Comparison of ENCODE assay signal across 19 cellular contexts in the genomic region with DNA sequence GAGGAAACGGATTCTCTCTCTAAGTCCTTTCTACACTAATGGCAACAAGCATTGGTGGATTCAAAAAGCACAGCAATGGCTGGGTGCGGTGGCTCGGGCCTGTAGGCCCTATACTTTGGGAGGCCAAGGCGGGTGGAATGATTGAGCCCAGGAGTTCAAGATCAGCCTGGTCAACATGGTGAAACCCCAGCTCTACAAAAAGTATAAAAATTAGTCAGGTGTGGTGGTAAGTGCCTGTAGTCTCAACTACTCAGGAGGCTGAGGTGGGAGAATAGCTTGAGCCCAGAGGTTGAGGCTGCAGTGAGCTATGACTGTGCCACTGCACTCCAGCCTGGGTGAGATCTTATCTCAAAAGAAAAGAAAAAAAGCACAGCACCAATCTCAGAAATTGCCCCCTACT. TPM values are rescaled to one million over a fixed set of nuclear protein-coding genes. Genes with fewer than 3 reads are reported as not detected.
DNase-seq lines count a peak whose midpoint lies in the region; ATAC-seq and TF ChIP-seq lines count a peak whose summit lies in the region.
"Had no signal": no experiment of that assay in that cellular context is flagged by ENCODE, and none has a peak within 500 bp of the region (broad histone marks: within the 10 kb centered on the region; RNA-seq: fewer than 3 reads in every experiment).

No MANE protein-coding gene starts in this region.

- no peak overlapping the region for H3K4me3 ChIP-seq in MM.1S (ENCODE audit: low read length)

- no peak overlapping the region for H3K4me2 ChIP-seq in MM.1S (ENCODE audit: low read depth, low read length)
- H3K4me2 ChIP-seq: KMS-11 had no signal

- peaks cover 7% of the 10 kb centered on the region for H3K9me3 Mint-ChIP-seq in activated naive CD4-positive, alpha-beta T cell treated with anti-CD3 and anti-CD28 coated beads, Interleukin-2, amount 50 U/mL, for 24 hours
- peaks cover 6% of the 10 kb centered on the region for H3K9me3 Mint-ChIP-seq in activated naive CD4-positive, alpha-beta T cell treated with anti-CD3 and anti-CD28 coated beads, Interleukin-2, amount 10 ng/mL, durations not matched to agents 7 days and 5 days
- H3K9me3 Mint-ChIP-seq in activated naive CD8-positive, alpha-beta T cell treated with anti-CD3 and anti-CD28 coated beads, Interleukin-2, amount 10 ng/mL, durations not matched to agents 7 days and 5 days, result peaks cover 5% of the 10 kb centered on the region
- H3K9me3 Mint-ChIP-seq in stimulated activated naive CD8-positive, alpha-beta T cell treated with anti-CD3 and anti-CD28 coated beads, Interleukin-15, amount 100 ng/mL, for 72 hours, result peaks cover 6 to 17% of the 10 kb centered on the region in 2 donors
- H3K9me3 Mint-ChIP-seq: CD8-positive, alpha-beta memory T cell had no signal

- no peaks in the 10 kb centered on the region for H3K9me2 ChIP-seq in MM.1S (replicated peaks; ENCODE audit: insufficient read depth, low read length)

- H3K4me1 ChIP-seq in MM.1S (ENCODE audit: low read length), result peaks cover 35% of the 10 kb centered on the region

- DNase-seq in activated naive CD4-positive, alpha-beta T cell treated with anti-CD3 and anti-CD28 coated beads, Interleukin-2, amount 10 ng/mL, durations not matched to agents 7 days and 5 days, result no peak
- DNase-seq in T-helper 17 cell (no peak), glomerular visceral epithelial cell (ENCODE audit: extremely low spot score) (no peak), MM.1S (no peak)
- no peak for DNase-seq in activated naive CD8-positive, alpha-beta T cell treated with anti-CD3 and anti-CD28 coated beads, Interleukin-2, amount 10 ng/mL, durations not matched to agents 7 days and 5 days
- peak in 1 of 2 donors; percentile 56 for DNase-seq in stimulated activated naive CD8-positive, alpha-beta T cell treated with anti-CD3 and anti-CD28 coated beads, Interleukin-15, amount 100 ng/mL, for 72 hours
- DNase-seq: CD8-positive, alpha-beta memory T cell; DMS79 treated with DMSO at 0.1 percent for 48 hours; H9; NCI-H1048; NCI-H1436 treated with DMSO at 0.1 percent for 48 hours; NCI-H2029 treated with DMSO at 0.1 percent for 48 hours; NCI-H2171 treated with DMSO at 0.1 percent for 48 hours; NCI-H510A; NCI-H774; PC-3 had no signal

- CTCF ChIA-PET in activated naive CD4-positive, alpha-beta T cell treated with anti-CD3 and anti-CD28 coated beads, Interleukin-2, amount 10 ng/mL, durations not matched to agents 7 days and 5 days (lab: Charles Lee), result no interaction called here

- POLR2A ChIA-PET in activated naive CD8-positive, alpha-beta T cell treated with anti-CD3 and anti-CD28 coated beads, Interleukin-2, amount 10 ng/mL, durations not matched to agents 7 days and 5 days (lab: Charles Lee), result interaction anchor here (1.3 to 1.5 kb wide), 2 partner anchors 16 to 19 kb away, joined by 3 to 4 read pairs; no protein-coding TSS in a partner anchor

- peak overlapping the region; percentile 39 for H3K4me3 Mint-ChIP-seq in activated naive CD4-positive, alpha-beta T cell treated with anti-CD3 and anti-CD28 coated beads, Interleukin-2, amount 50 U/mL, for 24 hours
- H3K4me3 Mint-ChIP-seq in activated naive CD4-positive, alpha-beta T cell treated with anti-CD3 and anti-CD28 coated beads, Interleukin-2, amount 10 ng/mL, durations not matched to agents 7 days and 5 days, result no peak overlapping the region
- H3K4me3 Mint-ChIP-seq in T-helper 17 cell, result no peak overlapping the region
- H3K4me3 Mint-ChIP-seq in activated naive CD8-positive, alpha-beta T cell treated with anti-CD3 and anti-CD28 coated beads, Interleukin-2, amount 10 ng/mL, durations not matched to agents 7 days and 5 days, result no peak overlapping the region
- H3K4me3 Mint-ChIP-seq in stimulated activated naive CD8-positive, alpha-beta T cell treated with anti-CD3 and anti-CD28 coated beads, Interleukin-15, amount 100 ng/mL, for 72 hours, result no peak overlapping the region
- H3K4me3 Mint-ChIP-seq: H9 had no signal

- ATAC-seq in T-helper 17 cell, result no peak
- peak; percentile 32 for ATAC-seq in activated naive CD8-positive, alpha-beta T cell treated with anti-CD3 and anti-CD28 coated beads, Interleukin-2, amount 10 ng/mL, durations not matched to agents 7 days and 5 days (ENCODE audit: low read depth)
- peak; percentile 87 for ATAC-seq in stimulated activated naive CD8-positive, alpha-beta T cell treated with anti-CD3 and anti-CD28 coated beads, Interleukin-15, amount 100 ng/mL, for 72 hours
- ATAC-seq: PC-3 had no signal

- no peaks in the 10 kb centered on the region for H3K9me3 ChIP-seq in T-helper 17 cell (ENCODE audit: control insufficient read depth, low read length, poor library complexity, severe bottlenecking)
- H3K9me3 ChIP-seq in MM.1S (replicated peaks; ENCODE audit: insufficient read depth, low read length), result no peaks in the 10 kb centered on the region

- H3K4me1 Mint-ChIP-seq in activated naive CD4-positive, alpha-beta T cell treated with anti-CD3 and anti-CD28 coated beads, Interleukin-2, amount 50 U/mL, for 24 hours, result peaks cover 81% of the 10 kb centered on the region
- H3K4me1 Mint-ChIP-seq in activated naive CD4-positive, alpha-beta T cell treated with anti-CD3 and anti-CD28 coated beads, Interleukin-2, amount 10 ng/mL, durations not matched to agents 7 days and 5 days, result peaks cover 60% of the 10 kb centered on the region
- H3K4me1 Mint-ChIP-seq in T-helper 17 cell, result peaks cover 37% of the 10 kb centered on the region
- peaks cover 58% of the 10 kb centered on the region for H3K4me1 Mint-ChIP-seq in activated naive CD8-positive, alpha-beta T cell treated with anti-CD3 and anti-CD28 coated beads, Interleukin-2, amount 10 ng/mL, durations not matched to agents 7 days and 5 days
- H3K4me1 Mint-ChIP-seq in stimulated activated naive CD8-positive, alpha-beta T cell treated with anti-CD3 and anti-CD28 coated beads, Interleukin-15, amount 100 ng/mL, for 72 hours, result peaks cover 85% of the 10 kb centered on the region

- no peaks in the 10 kb centered on the region for H3K27me3 Mint-ChIP-seq in activated naive CD4-positive, alpha-beta T cell treated with anti-CD3 and anti-CD28 coated beads, Interleukin-2, amount 50 U/mL, for 24 hours
- no peaks in the 10 kb centered on the region for H3K27me3 Mint-ChIP-seq in activated naive CD4-positive, alpha-beta T cell treated with anti-CD3 and anti-CD28 coated beads, Interleukin-2, amount 10 ng/mL, durations not matched to agents 7 days and 5 days
- H3K27me3 Mint-ChIP-seq in T-helper 17 cell, result no peaks in the 10 kb centered on the region
- no peaks in the 10 kb centered on the region for H3K27me3 Mint-ChIP-seq in activated naive CD8-positive, alpha-beta T cell treated with anti-CD3 and anti-CD28 coated beads, Interleukin-2, amount 10 ng/mL, durations not matched to agents 7 days and 5 days
- no peaks in the 10 kb centered on the region for H3K27me3 Mint-ChIP-seq in stimulated activated naive CD8-positive, alpha-beta T cell treated with anti-CD3 and anti-CD28 coated beads, Interleukin-15, amount 100 ng/mL, for 72 hours
- H3K27me3 Mint-ChIP-seq: CD8-positive, alpha-beta memory T cell had no signal

- H3K27ac ChIP-seq in MM.1S (ENCODE audit: low read length), result no peak overlapping the region
- H3K27ac ChIP-seq: KMS-11, RWPE1 had no signal

- no peak overlapping the region for H3K9ac ChIP-seq in MM.1S (ENCODE audit: low read length)
- H3K9ac ChIP-seq: KMS-11 had no signal

- peaks cover 27% of the 10 kb centered on the region for H3K36me3 Mint-ChIP-seq in activated naive CD4-positive, alpha-beta T cell treated with anti-CD3 and anti-CD28 coated beads, Interleukin-2, amount 50 U/mL, for 24 hours
- H3K36me3 Mint-ChIP-seq in activated naive CD4-positive, alpha-beta T cell treated with anti-CD3 and anti-CD28 coated beads, Interleukin-2, amount 10 ng/mL, durations not matched to agents 7 days and 5 days, result peaks cover 57% of the 10 kb centered on the region
- peaks cover 2% of the 10 kb centered on the region for H3K36me3 Mint-ChIP-seq in T-helper 17 cell (ENCODE audit: low read depth)
- H3K36me3 Mint-ChIP-seq in activated naive CD8-positive, alpha-beta T cell treated with anti-CD3 and anti-CD28 coated beads, Interleukin-2, amount 10 ng/mL, durations not matched to agents 7 days and 5 days, result peaks cover 54% of the 10 kb centered on the region

- no peaks in the 10 kb centered on the region for H3K36me3 ChIP-seq in MM.1S (replicated peaks; ENCODE audit: insufficient read depth, low read length)

- no peaks in the 10 kb centered on the region for H4K20me1 ChIP-seq in MM.1S (ENCODE audit: insufficient read depth, low read length)

- H2AFZ ChIP-seq in MM.1S (ENCODE audit: low read length), result no peak overlapping the region

- no peaks in the 10 kb centered on the region for H3K27me3 ChIP-seq in MM.1S (replicated peaks; ENCODE audit: insufficient read depth, low read length)

- H3K79me2 ChIP-seq in MM.1S (ENCODE audit: low read length), result no peaks in the 10 kb centered on the region

- peaks cover 23% of the 10 kb centered on the region for H3F3A ChIP-seq in MM.1S (ENCODE audit: insufficient read depth, low read length)

- H3K27ac Mint-ChIP-seq in activated naive CD4-positive, alpha-beta T cell treated with anti-CD3 and anti-CD28 coated beads, Interleukin-2, amount 50 U/mL, for 24 hours, result peak overlapping the region; percentile 55
- no peak overlapping the region for H3K27ac Mint-ChIP-seq in activated naive CD4-positive, alpha-beta T cell treated with anti-CD3 and anti-CD28 coated beads, Interleukin-2, amount 10 ng/mL, durations not matched to agents 7 days and 5 days
- H3K27ac Mint-ChIP-seq in T-helper 17 cell, result peak overlapping the region; percentile 63
- peak overlapping the region; percentile 50 for H3K27ac Mint-ChIP-seq in activated naive CD8-positive, alpha-beta T cell treated with anti-CD3 and anti-CD28 coated beads, Interleukin-2, amount 10 ng/mL, durations not matched to agents 7 days and 5 days
- H3K27ac Mint-ChIP-seq in stimulated activated naive CD8-positive, alpha-beta T cell treated with anti-CD3 and anti-CD28 coated beads, Interleukin-15, amount 100 ng/mL, for 72 hours, result no peak overlapping the region
- H3K27ac Mint-ChIP-seq: H9 had no signal

- TF ChIP-seq CTCF in MM.1S (IDR thresholded peaks at IDR 0.05; ENCODE audit: low read length), result no peak

RNA-seq across cellular contexts. Expression of a gene that starts 19.3 kb away (rescaled TPM):
- total RNA-seq in T-helper 17 cell, result 1 to 10 TPM; 3.6 to 7.7 TPM
- total RNA-seq in activated naive CD8-positive, alpha-beta T cell treated with anti-CD3 and anti-CD28 coated beads, Interleukin-2, amount 10 ng/mL, durations not matched to agents 7 days and 5 days, result 10 to 100 TPM; 25.7 to 26.4 TPM

RNA-seq across cellular contexts. Expression of a gene that starts 38.9 kb away (rescaled TPM):
- 1 to 10 TPM; 5.3 to 7.5 TPM for total RNA-seq in T-helper 17 cell
- total RNA-seq in activated naive CD8-positive, alpha-beta T cell treated with anti-CD3 and anti-CD28 coated beads, Interleukin-2, amount 10 ng/mL, durations not matched to agents 7 days and 5 days, result 1 to 10 TPM; 4.2 to 5.1 TPM

Comparison
In these comparisons a context has a peak if more than half of its experiments do, and no peak if none do; other contexts are left out.
1. H3K27ac Mint-ChIP-seq: peak in activated naive CD4-positive, alpha-beta T cell treated with anti-CD3 and anti-CD28 coated beads, Interleukin-2, amount 50 U/mL, for 24 hours (single experiment), T-helper 17 cell (single experiment) and activated naive CD8-positive, alpha-beta T cell treated with anti-CD3 and anti-CD28 coated beads, Interleukin-2, amount 10 ng/mL, durations not matched to agents 7 days and 5 days (single experiment); none in activated naive CD4-positive, alpha-beta T cell treated with anti-CD3 and anti-CD28 coated beads, Interleukin-2, amount 10 ng/mL, durations not matched to agents 7 days and 5 days (single experiment) and stimulated activated naive CD8-positive, alpha-beta T cell treated with anti-CD3 and anti-CD28 coated beads, Interleukin-15, amount 100 ng/mL, for 72 hours (0 of 2).